In genomic region chr7:42876182-42877068, GRCh38 we compare ENCODE assay signal across 8 cellular contexts. TPM values are rescaled to one million over a fixed set of nuclear protein-coding genes. Genes with fewer than 3 reads are reported as not detected.
DNase-seq lines count a peak whose midpoint lies in the region; FAIRE-seq and TF ChIP-seq lines count a peak whose summit lies in the region.

No MANE protein-coding gene starts in this region.

- no peaks in the 10 kb centered on the region for H4K20me1 ChIP-seq in endothelial cell of umbilical vein (replicated peaks; ENCODE audit: control insufficient read depth, extremely low read depth, insufficient read depth, low read length)

- H3K27me3 ChIP-seq in GM06990 (replicated peaks; ENCODE audit: control insufficient read depth, insufficient read depth, low read length) (no peaks in the 10 kb centered on the region; the same call in 1 of the 2 replicates), endothelial cell of umbilical vein (ENCODE audit: control insufficient read depth in 2 of 2, insufficient read depth in 2 of 2, low read length in 2 of 2) (peaks cover 3 to 6% of the 10 kb centered on the region in 2 experiments), tibial nerve (no peaks in the 10 kb centered on the region)

- H3K4me1 ChIP-seq in endothelial cell of umbilical vein (ENCODE audit: control insufficient read depth, extremely low read depth, insufficient read depth, low read length) (no peaks in the 10 kb centered on the region), tibial nerve (no peaks in the 10 kb centered on the region)

- no peaks in the 10 kb centered on the region for H3K9me3 Mint-ChIP-seq in HFFc6

- TF ChIP-seq CTCF in GM06990 (IDR thresholded peaks at IDR 0.05; ENCODE audit: insufficient read depth, low read length, poor library complexity, severe bottlenecking): peak; percentile 69
- peak; percentile 89 for TF ChIP-seq CTCF in HFFc6 (IDR thresholded peaks at IDR 0.05)
- peak; percentile 83 for TF ChIP-seq CTCF in NB4 (IDR thresholded peaks at IDR 0.05; ENCODE audit: low read depth, low read length)
- TF ChIP-seq CTCF in endothelial cell of umbilical vein (IDR thresholded peaks at IDR 0.05; ENCODE audit: extremely low read depth in 1 of 2, insufficient read depth in 1 of 2, low read depth in 1 of 2, low read length in 2 of 2): peak; percentile 60 to 68
- peak; percentile 63 to 80 (median 76) for TF ChIP-seq CTCF in tibial nerve (IDR thresholded peaks at IDR 0.05)

- H3K27ac ChIP-seq in endothelial cell of umbilical vein (ENCODE audit: insufficient read depth, low read depth, low read length): no peak overlapping the region
- no peak overlapping the region for H3K27ac ChIP-seq in tibial nerve

- no peaks in the 10 kb centered on the region for H3K9me1 ChIP-seq in endothelial cell of umbilical vein (replicated peaks; ENCODE audit: control insufficient read depth, extremely low read depth, insufficient read depth, low read length)

- H3K79me2 ChIP-seq in endothelial cell of umbilical vein (ENCODE audit: control insufficient read depth, insufficient read depth, low read length): no peaks in the 10 kb centered on the region

- no peaks in the 10 kb centered on the region for H3K36me3 Mint-ChIP-seq in HFFc6 (ENCODE audit: low read depth)

- H2AFZ ChIP-seq in endothelial cell of umbilical vein (ENCODE audit: low read depth, low read length): no peak overlapping the region

- no peak for DNase-seq in GM06990 (ENCODE audit: extremely low read depth, insufficient read length)
- peak; percentile 48 for DNase-seq in HFFc6
- peak; percentile 69 for DNase-seq in NB4 (ENCODE audit: low read depth)
- DNase-seq in activated CD4-positive, alpha-beta T cell treated with anti-CD3 and anti-CD28 coated beads for 48 hours: peak; percentile 80
- peak; percentile 67 for DNase-seq in endothelial cell of umbilical vein (ENCODE audit: low read depth, low spot score)
- DNase-seq in myocyte (ENCODE audit: low read depth): peak; percentile 79
- DNase-seq in tibial nerve (ENCODE audit: low spot score in 2 of 2): peak; percentile 30 to 70

- peaks cover 12% of the 10 kb centered on the region; the same call in 1 of the 2 replicates for H3K27me3 Mint-ChIP-seq in HFFc6 (ENCODE audit: insufficient read depth)

- POLR2A ChIA-PET in endothelial cell of umbilical vein (lab: Charles Lee): no interaction called here

- FAIRE-seq in A204.1 (lab: Jason Lieb, UNC) (peak; percentile 82), endothelial cell of umbilical vein (lab: Jason Lieb, UNC) (peak; percentile 88)

- H3K36me3 ChIP-seq in GM06990 (ENCODE audit: control insufficient read depth, insufficient read depth, low read length) (no peaks in the 10 kb centered on the region), endothelial cell of umbilical vein (ENCODE audit: control insufficient read depth in 2 of 2, extremely low read depth in 1 of 2, insufficient read depth in 2 of 2, low read length in 2 of 2) (no peaks in the 10 kb centered on the region), tibial nerve (no peaks in the 10 kb centered on the region)

- no peak overlapping the region for H3K4me3 ChIP-seq in GM06990 (replicated peaks; ENCODE audit: low read depth, low read length)
- no peak overlapping the region for H3K4me3 ChIP-seq in NB4 (ENCODE audit: low read depth, low read length)
- no peak overlapping the region for H3K4me3 ChIP-seq in endothelial cell of umbilical vein (replicated peaks in 1 of 3; ENCODE audit: insufficient read depth in 1 of 3, low read depth in 1 of 3, low read length in 3 of 3)
- no peak overlapping the region for H3K4me3 ChIP-seq in tibial nerve

- BruUV-seq in endothelial cell of umbilical vein (replicated peaks; lab: Mats Ljungman, UMichigan): no TSS peak

- WGBS in tibial nerve, 2 donors: 34 to 38% methylated on average over 5 of the region's 5 CpGs

- H3K9me3 ChIP-seq in endothelial cell of umbilical vein (replicated peaks; ENCODE audit: control insufficient read depth, insufficient read depth, low read length): no peaks in the 10 kb centered on the region
- no peaks in the 10 kb centered on the region for H3K9me3 ChIP-seq in tibial nerve

- H3K27ac Mint-ChIP-seq in HFFc6: no peak overlapping the region

- TF ChIP-seq POLR2A in NB4 (IDR thresholded peaks at IDR 0.05; ENCODE audit: extremely low read depth, insufficient read length) (no peak), endothelial cell of umbilical vein (IDR thresholded peaks at IDR 0.05; ENCODE audit: low read depth, low read length) (no peak), tibial nerve (IDR thresholded peaks at IDR 0.05) (no peak)

- TF ChIP-seq EP300 in tibial nerve (IDR thresholded peaks at IDR 0.05): no peak

- H3K4me1 Mint-ChIP-seq in HFFc6 (ENCODE audit: low read depth): no peaks in the 10 kb centered on the region

- H3K9ac ChIP-seq in endothelial cell of umbilical vein (replicated peaks; ENCODE audit: extremely low read depth, insufficient read depth, low read length): no peak overlapping the region

- intact Hi-C loops in endothelial cell of umbilical vein (cut with micrococcal nuclease): loop anchor here (1.0 kb wide), 2 partner anchors 899 to 933 kb away; no protein-coding TSS in a partner anchor

- no peak overlapping the region for H3K4me3 Mint-ChIP-seq in HFFc6

- CTCF ChIA-PET in endothelial cell of umbilical vein (lab: Charles Lee): interaction anchor here (0.8 to 6.2 kb wide), 36 partner anchors 9 to 960 kb away, joined by 3 to 354 read pairs (median 4); partner anchors contain the start of genes MRPL32 and PSMA2

- dilution Hi-C loops in endothelial cell of umbilical vein (cut with MboI; ENCODE audit: extremely low pct_ligation_motif_present, low sequenced_read_pairs): no loop called here

- no peak overlapping the region for H3K4me2 ChIP-seq in endothelial cell of umbilical vein (ENCODE audit: insufficient read depth, low read length)

TF ChIP-seq in endothelial cell of umbilical vein, 7 proteins besides CTCF, POLR2A, EP300 and RAD21:
- no peak for TF ChIP-seq EZH2 (IDR thresholded peaks at IDR 0.05; ENCODE audit: borderline replicate concordance, low read depth, low read length, severe bottlenecking)
- no peak for TF ChIP-seq JUN (IDR thresholded peaks at IDR 0.05; ENCODE audit: borderline replicate concordance, insufficient read depth, insufficient read length, low read depth)
- no peak for TF ChIP-seq POLR2AphosphoS5 (IDR thresholded peaks at IDR 0.05; ENCODE audit: insufficient read depth, low read depth, low read length)
- TF ChIP-seq MYC (IDR thresholded peaks at IDR 0.05; ENCODE audit: low read depth, low read length): no peak
- no peak for TF ChIP-seq MAX (IDR thresholded peaks at IDR 0.05; ENCODE audit: insufficient read depth, insufficient read length)
- TF ChIP-seq GATA2 (IDR thresholded peaks at IDR 0.05; ENCODE audit: insufficient read depth, insufficient read length, low read depth, low read length): no peak
- no peak for TF ChIP-seq FOS (IDR thresholded peaks at IDR 0.05; ENCODE audit: borderline replicate concordance, insufficient read depth, low read length)

RNA-seq across cellular contexts. Expression of gene C7orf25, which starts 35.4 kb away (rescaled TPM):
- 1 to 10 TPM; 4.3 to 8.3 (median 6.8) TPM for total RNA-seq in HFFc6 (2021; fragmentation: NEBNext Ultra II Directional; extraction: Animal tissue kit (Norgen Biotek cat#: 25700))
- total RNA-seq in endothelial cell of umbilical vein: 4.2 and 4.5 TPM in 2 replicates
- polyA plus RNA-seq in endothelial cell of umbilical vein: 1.4 TPM in 2 replicates
- 3.8 and 4.3 TPM in 2 replicates for polyA plus RNA-seq in endothelial cell of umbilical vein (2011; cell fraction: cytosol; rRNA removed)
- 1.6 and 3.2 TPM in 2 replicates for polyA plus RNA-seq in endothelial cell of umbilical vein (2011; cell fraction: nucleus; rRNA removed)
- 2.9 and 4.0 TPM in 2 replicates for polyA plus RNA-seq in endothelial cell of umbilical vein (2012)
- polyA minus RNA-seq in endothelial cell of umbilical vein: 1.7 and 2.7 TPM in 2 replicates
- not detected for polyA minus RNA-seq in endothelial cell of umbilical vein (2011; cell fraction: cytosol; rRNA and poly(A)+ RNA removed)
- polyA minus RNA-seq in endothelial cell of umbilical vein (2011; cell fraction: nucleus; rRNA and poly(A)+ RNA removed): 4.5 and 7.7 TPM in 2 replicates
- total RNA-seq in myocyte: 15.1 and 26.1 TPM in 2 replicates
- 6.0 TPM for polyA plus RNA-seq in myocyte (2012)
- 10 to 100 TPM; 12.8 to 28.2 (median 14.6) TPM for total RNA-seq in tibial nerve

RNA-seq across cellular contexts. Expression of gene PSMA2, which starts 55.5 kb away (rescaled TPM):
- 100 to 1,000 TPM; 105 to 140 (median 115) TPM for total RNA-seq in HFFc6 (2021; fragmentation: NEBNext Ultra II Directional; extraction: Animal tissue kit (Norgen Biotek cat#: 25700))
- total RNA-seq in endothelial cell of umbilical vein: 110 and 118 TPM in 2 replicates
- 73.3 and 107 TPM in 2 replicates for polyA plus RNA-seq in endothelial cell of umbilical vein
- polyA plus RNA-seq in endothelial cell of umbilical vein (2011; cell fraction: cytosol; rRNA removed): 127 and 145 TPM in 2 replicates
- 49.8 and 72.9 TPM in 2 replicates for polyA plus RNA-seq in endothelial cell of umbilical vein (2011; cell fraction: nucleus; rRNA removed)
- polyA plus RNA-seq in endothelial cell of umbilical vein (2012): 139 and 231 TPM in 2 replicates
- 23.5 and 31.9 TPM in 2 replicates for polyA minus RNA-seq in endothelial cell of umbilical vein
- 26.9 TPM for polyA minus RNA-seq in endothelial cell of umbilical vein (2011; cell fraction: cytosol; rRNA and poly(A)+ RNA removed)
- polyA minus RNA-seq in endothelial cell of umbilical vein (2011; cell fraction: nucleus; rRNA and poly(A)+ RNA removed): 15.7 and 25.1 TPM in 2 replicates
- total RNA-seq in myocyte: 145 and 162 TPM in 2 replicates
- polyA plus RNA-seq in myocyte (2012): 105 TPM
- 10 to 100 TPM; 26.3 to 86.7 (median 48.7) TPM for total RNA-seq in tibial nerve

RNA-seq across cellular contexts. Expression of gene MRPL32, which starts 55.8 kb away (rescaled TPM):
- 10 to 100 TPM; 49.2 to 69.6 (median 58.8) TPM for total RNA-seq in HFFc6 (2021; fragmentation: NEBNext Ultra II Directional; extraction: Animal tissue kit (Norgen Biotek cat#: 25700))
- total RNA-seq in endothelial cell of umbilical vein (56.6 and 62.2 TPM in 2 replicates), myocyte (85.2 and 89.7 TPM in 2 replicates), tibial nerve (10 to 100 TPM; 30.2 to 58.8 (median 34.5) TPM)
- 28.3 and 39.9 TPM in 2 replicates for polyA plus RNA-seq in endothelial cell of umbilical vein
- polyA plus RNA-seq in endothelial cell of umbilical vein (2011; cell fraction: cytosol; rRNA removed): 71.0 and 74.1 TPM in 2 replicates
- polyA plus RNA-seq in endothelial cell of umbilical vein (2011; cell fraction: nucleus; rRNA removed): 46.2 and 69.8 TPM in 2 replicates
- 54.9 and 76.2 TPM in 2 replicates for polyA plus RNA-seq in endothelial cell of umbilical vein (2012)
- polyA minus RNA-seq in endothelial cell of umbilical vein: 9.0 and 10.9 TPM in 2 replicates
- 15.9 TPM for polyA minus RNA-seq in endothelial cell of umbilical vein (2011; cell fraction: cytosol; rRNA and poly(A)+ RNA removed)
- polyA minus RNA-seq in endothelial cell of umbilical vein (2011; cell fraction: nucleus; rRNA and poly(A)+ RNA removed): 13.6 and 13.9 TPM in 2 replicates
- polyA plus RNA-seq in myocyte (2012): 58.4 TPM
